9 cellular contexts compared by ENCODE assay signal in the genomic region with DNA sequence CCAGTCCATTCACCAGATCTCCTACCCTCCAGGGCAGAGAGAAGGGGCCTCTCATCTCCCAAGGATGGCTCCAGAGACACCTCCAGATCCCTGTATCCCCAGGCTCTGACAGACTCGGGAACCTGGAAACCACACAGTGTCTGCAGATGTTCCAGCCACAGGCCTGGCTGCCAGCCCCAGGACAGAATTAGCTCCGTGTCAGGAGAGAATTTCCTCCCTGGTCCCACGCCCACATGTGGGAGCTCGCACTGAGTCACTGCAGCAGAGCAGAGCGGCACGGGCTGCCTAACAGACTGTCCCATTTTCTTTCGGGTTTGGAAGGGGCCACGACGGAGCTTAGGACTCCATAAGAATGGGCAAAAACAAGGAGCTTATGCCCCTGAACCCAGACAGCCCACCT. TPM values are rescaled to one million over a fixed set of nuclear protein-coding genes. Genes with fewer than 3 reads are reported as not detected.
DNase-seq lines count a peak whose midpoint lies in the region; ATAC-seq and TF ChIP-seq lines count a peak whose summit lies in the region.
"Had no signal": no experiment of that assay in that cellular context is flagged by ENCODE, and none has a peak within 500 bp of the region (broad histone marks: within the 10 kb centered on the region; RNA-seq: fewer than 3 reads in every experiment).

No MANE protein-coding gene starts in this region.

- peak overlapping the region; percentile 99 for H3K27ac Mint-ChIP-seq in chondrocyte (ENCODE audit: unreplicated experiment)

- no peaks in the 10 kb centered on the region for H3K36me3 Mint-ChIP-seq in chondrocyte (ENCODE audit: low read depth)

- no peaks in the 10 kb centered on the region for H3K9me3 ChIP-seq in lung (ENCODE audit: control insufficient read depth in 2 of 2, insufficient read depth in 1 of 2, low read length in 1 of 2)
- H3K9me3 ChIP-seq in upper lobe of left lung = no peaks in the 10 kb centered on the region

- H3K27me3 ChIP-seq in lung (ENCODE audit: control insufficient read depth, insufficient read depth) = no peaks in the 10 kb centered on the region
- no peaks in the 10 kb centered on the region for H3K27me3 ChIP-seq in upper lobe of left lung

- H3K4me3 Mint-ChIP-seq in chondrocyte (ENCODE audit: unreplicated experiment) = peak overlapping the region; percentile 68

- no peak for TF ChIP-seq CTCF in chondrocyte (IDR thresholded peaks at IDR 0.05)
- no peak for TF ChIP-seq CTCF in lung (IDR thresholded peaks at IDR 0.05; ENCODE audit: control extremely low read depth, extremely low read depth)
- no peak for TF ChIP-seq CTCF in upper lobe of left lung (IDR thresholded peaks at IDR 0.05)
- TF ChIP-seq CTCF in GM20000 (IDR thresholded peaks at IDR 0.05; ENCODE audit: extremely low read depth, missing control alignments) = no peak

- TF ChIP-seq POLR2A in upper lobe of left lung (IDR thresholded peaks at IDR 0.05) = no peak

- H3K27ac ChIP-seq in lung (ENCODE audit: low read depth in 1 of 2, low read length in 1 of 2) (peak overlapping the region; percentile 68 to 82), upper lobe of left lung (peak overlapping the region; percentile 78 to 89 (median 84))

- no peak overlapping the region for H3K4me3 ChIP-seq in lung
- peak overlapping the region in 2 of 4 donors; percentile 11 to 20 for H3K4me3 ChIP-seq in upper lobe of left lung

- H3K9me3 Mint-ChIP-seq in chondrocyte (ENCODE audit: low read depth) = no peaks in the 10 kb centered on the region

- 26 to 27% methylated on average over 9 of the region's 9 CpGs for WGBS in lung, 2 donors
- 29% methylated on average over 9 of the region's 9 CpGs; no CpG with 5 or more reads in 1 of the 2 donors for WGBS in upper lobe of left lung, 2 donors

- H3K27me3 Mint-ChIP-seq in chondrocyte (ENCODE audit: low read depth) = no peaks in the 10 kb centered on the region

- peak; percentile 33 to 35 for DNase-seq in activated T-cell treated with anti-CD3 and anti-CD28 coated beads, Interleukin-2, amount 50 U/mL, for 48 hours
- DNase-seq in activated T-cell treated with anti-CD3 and anti-CD28 coated beads, Interleukin-2, amount 50 U/mL, for 1 hour = no peak
- DNase-seq in chondrocyte (ENCODE audit: low spot score) = peak; percentile 98
- DNase-seq in lung (ENCODE audit: low spot score) = peak; percentile 73
- peak in 1 of 2 donors; percentile 77 for DNase-seq in upper lobe of left lung
- no peak for DNase-seq in GM20000 (ENCODE audit: low spot score)

- no peaks in the 10 kb centered on the region for H3K36me3 ChIP-seq in lung (ENCODE audit: control insufficient read depth in 2 of 2, insufficient read depth in 2 of 2, low read length in 2 of 2)
- H3K36me3 ChIP-seq in upper lobe of left lung = no peaks in the 10 kb centered on the region

- ATAC-seq in lung (ENCODE audit: insufficient read depth, low FRiP score) (peak; percentile 55), upper lobe of left lung (ENCODE audit: low FRiP score in 2 of 2) (peak; percentile 68 to 85), HG03342 (IDR thresholded peaks at IDR 0.05; ENCODE audit: unreplicated experiment) (no peak), HG02852 (IDR thresholded peaks at IDR 0.05; ENCODE audit: unreplicated experiment) (no peak)

- peaks cover 93% of the 10 kb centered on the region for H3K4me1 Mint-ChIP-seq in chondrocyte (ENCODE audit: low read depth)

- no peak for TF ChIP-seq EP300 in upper lobe of left lung (IDR thresholded peaks at IDR 0.05)

- H3K4me1 ChIP-seq in lung (ENCODE audit: control insufficient read depth in 2 of 2, insufficient read depth in 2 of 2, low read length in 2 of 2) = peaks cover 3 to 46% of the 10 kb centered on the region in 2 donors
- H3K4me1 ChIP-seq in upper lobe of left lung = peaks cover 66 to 77% (median 69%) of the 10 kb centered on the region in 4 donors

RNA-seq across cellular contexts. Expression of a gene that starts 33.6 kb away (rescaled TPM):
- 31.2 to 74.3 TPM (median 32.9 TPM) in 3 replicates for total RNA-seq in chondrocyte
- total RNA-seq in lung = 10 to 100 TPM; 15.4 to 20.5 TPM
- 10 to 100 TPM in 1 of 2 donors, 1 to 10 TPM in 1; 4.4 to 19.6 TPM for polyA plus RNA-seq in lung
- 10 to 100 TPM in 4 of 6 donors, 1 to 10 TPM in 2; 7.8 to 40.9 (median 19.9) TPM for total RNA-seq in upper lobe of left lung
- total RNA-seq: T-helper 2 cell treated with Interferon-gamma antibody and Interleukin-4, amounts not matched to agents 100 ng/mL and 5 ng/mL, for 36 hours had no signal

Comparison
In these comparisons a context has a peak if more than half of its experiments do, and no peak if none do; other contexts are left out.
1. DNase-seq: peak in activated T-cell treated with anti-CD3 and anti-CD28 coated beads, Interleukin-2, amount 50 U/mL, for 48 hours (2 of 2), chondrocyte (single experiment) and lung (single experiment); none in activated T-cell treated with anti-CD3 and anti-CD28 coated beads, Interleukin-2, amount 50 U/mL, for 1 hour (single experiment) and GM20000 (single experiment).
2. ATAC-seq: peak in lung (single experiment) and upper lobe of left lung (2 of 2); none in HG03342 (single experiment) and HG02852 (single experiment).